Comparison of ENCODE assay signal across 24 cellular contexts in the genomic region with DNA sequence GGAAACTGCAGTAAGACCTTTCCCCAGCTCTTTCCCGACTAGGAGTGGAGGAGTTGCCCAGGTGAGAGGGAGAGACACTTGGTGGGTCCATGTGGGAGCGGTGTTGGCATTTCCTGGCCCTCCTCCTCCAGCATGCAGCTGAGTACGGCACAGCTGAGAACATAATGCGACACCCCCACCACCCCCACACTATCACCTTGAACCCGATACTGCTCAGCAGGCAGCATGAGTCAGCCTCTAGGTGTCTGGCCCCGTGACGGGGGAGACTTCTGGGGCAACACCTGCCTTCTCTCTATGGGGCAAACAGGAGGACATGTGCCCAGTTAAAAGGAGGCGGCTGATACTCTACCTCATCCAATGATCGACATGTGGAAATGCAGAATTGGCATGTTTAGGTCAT.
"Had no signal": no experiment of that assay in that cellular context is flagged by ENCODE, and none has a peak within 500 bp of the region (broad histone marks: within the 10 kb centered on the region; RNA-seq: fewer than 3 reads in every experiment).

No MANE protein-coding gene starts in this region.

- H2AFZ ChIP-seq: neural progenitor cell had no signal

- ATAC-seq: activated CD8-positive, alpha-beta T cell treated with anti-CD3 and anti-CD28 coated beads, Interleukin-2, amount 10 ng/mL, durations not matched to agents 7 days and 5 days; activated naive CD4-positive, alpha-beta T cell treated with anti-CD3 and anti-CD28 coated beads, Interleukin-2, amount 50 U/mL, for 72 hours; left lung; naive thymus-derived CD8-positive, alpha-beta T cell; right cardiac atrium; stimulated activated naive CD8-positive, alpha-beta T cell treated with anti-CD3 and anti-CD28 coated beads, Interleukin-15, Interleukin-2, amounts not matched to agents 100 U/mL and 50 U/mL, for 24 hours had no signal

- H3K4me1 ChIP-seq: adrenal gland, ascending aorta, left lung had no signal

- H3K9ac ChIP-seq: neural progenitor cell had no signal

- H3K27me3 Mint-ChIP-seq: activated CD4-positive, alpha-beta T cell treated with anti-CD3 and anti-CD28 coated beads, Interleukin-2, amount 10 ng/mL, durations not matched to agents 7 days and 5 days; progenitor cell of endocrine pancreas had no signal

- H3K4me2 ChIP-seq: neural progenitor cell had no signal

- H3K4me3 ChIP-seq: adrenal gland, ascending aorta, left lung, lung, neural progenitor cell, thyroid gland had no signal

- H3K36me3 Mint-ChIP-seq: activated naive CD4-positive, alpha-beta T cell treated with anti-CD3 and anti-CD28 coated beads, Interleukin-2, amount 50 U/mL, for 72 hours; naive thymus-derived CD8-positive, alpha-beta T cell had no signal

- DNase-seq: activated CD4-positive, alpha-beta T cell treated with anti-CD3 and anti-CD28 coated beads, Interleukin-2, amount 10 ng/mL, durations not matched to agents 7 days and 5 days; activated CD4-positive, CD25-positive, alpha-beta regulatory T cell treated with anti-CD3 and anti-CD28 coated beads, Interleukin-2, amount 50 U/mL, for 72 hours; activated CD8-positive, alpha-beta T cell treated with anti-CD3 and anti-CD28 coated beads, Interleukin-2, amount 10 ng/mL, durations not matched to agents 7 days and 5 days; brain microvascular endothelial cell; central memory CD4-positive, alpha-beta T cell; dermis blood vessel endothelial cell; effector CD8-positive, alpha-beta T cell; foreskin melanocyte; hypothalamus; kidney; left lung; naive thymus-derived CD8-positive, alpha-beta T cell; right cardiac atrium; stimulated activated CD4-positive, alpha-beta T cell treated with anti-CD3 and anti-CD28 coated beads, Interleukin-12 subunit alpha, Interleukin-12 subunit beta, amount 100 ng/mL, for 4 hours; stimulated activated CD4-positive, alpha-beta T cell treated with anti-CD3 and anti-CD28 coated beads, Interleukin-4, amount 100 ng/mL, for 4 hours; stimulated activated naive CD8-positive, alpha-beta T cell treated with anti-CD3 and anti-CD28 coated beads, Interleukin-15, Interleukin-2, amounts not matched to agents 100 U/mL and 50 U/mL, for 24 hours; thyroid gland had no signal

- H3K27ac ChIP-seq: adrenal gland, ascending aorta, brain microvascular endothelial cell, left lung, neural progenitor cell, thyroid gland, VCaP had no signal

- H3K4me3 Mint-ChIP-seq: activated CD4-positive, alpha-beta T cell treated with anti-CD3 and anti-CD28 coated beads, Interleukin-2, amount 10 ng/mL, durations not matched to agents 7 days and 5 days; activated CD8-positive, alpha-beta T cell treated with anti-CD3 and anti-CD28 coated beads, Interleukin-2, amount 10 ng/mL, durations not matched to agents 7 days and 5 days; naive thymus-derived CD8-positive, alpha-beta T cell; neural progenitor cell had no signal

- H3K27me3 ChIP-seq: adrenal gland, ascending aorta, brain microvascular endothelial cell, neural progenitor cell, thyroid gland had no signal

- H3K9me3 Mint-ChIP-seq: activated CD4-positive, alpha-beta T cell treated with anti-CD3 and anti-CD28 coated beads, Interleukin-2, amount 10 ng/mL, durations not matched to agents 7 days and 5 days; activated naive CD4-positive, alpha-beta T cell treated with anti-CD3 and anti-CD28 coated beads, Interleukin-2, amount 50 U/mL, for 72 hours; naive thymus-derived CD8-positive, alpha-beta T cell; neural progenitor cell had no signal

- H3K36me3 ChIP-seq: adrenal gland, ascending aorta, brain microvascular endothelial cell, left lung, neural progenitor cell, thyroid gland had no signal

- H3K4me1 Mint-ChIP-seq: activated CD4-positive, alpha-beta T cell treated with anti-CD3 and anti-CD28 coated beads, Interleukin-2, amount 10 ng/mL, durations not matched to agents 7 days and 5 days; naive thymus-derived CD8-positive, alpha-beta T cell had no signal

- H3K9me3 ChIP-seq: adrenal gland, ascending aorta, left lung, thyroid gland had no signal

- H3K27ac Mint-ChIP-seq: activated CD4-positive, alpha-beta T cell treated with anti-CD3 and anti-CD28 coated beads, Interleukin-2, amount 10 ng/mL, durations not matched to agents 7 days and 5 days; activated CD8-positive, alpha-beta T cell treated with anti-CD3 and anti-CD28 coated beads, Interleukin-2, amount 10 ng/mL, durations not matched to agents 7 days and 5 days; activated naive CD4-positive, alpha-beta T cell treated with anti-CD3 and anti-CD28 coated beads, Interleukin-2, amount 50 U/mL, for 72 hours; naive thymus-derived CD8-positive, alpha-beta T cell; neural progenitor cell; progenitor cell of endocrine pancreas had no signal
